In genomic region chr18:41940506-41941215, GRCh38 we compare ENCODE assay signal across 1 cellular context.
TF ChIP-seq lines count a peak whose summit lies in the region.

No MANE protein-coding gene starts in this region.

TF ChIP-seq in HCT116, 20 proteins besides CTCF, POLR2A, EP300 and RAD21 (continued from another document):
- no peak for TF ChIP-seq ZBTB33 (IDR thresholded peaks at IDR 0.05; ENCODE audit: extremely low read depth, insufficient replicate concordance, low read length)
- TF ChIP-seq YY1 (IDR thresholded peaks at IDR 0.05; ENCODE audit: extremely low read depth, insufficient replicate concordance, low read depth, low read length), result no peak
- TF ChIP-seq, protein P1, sequence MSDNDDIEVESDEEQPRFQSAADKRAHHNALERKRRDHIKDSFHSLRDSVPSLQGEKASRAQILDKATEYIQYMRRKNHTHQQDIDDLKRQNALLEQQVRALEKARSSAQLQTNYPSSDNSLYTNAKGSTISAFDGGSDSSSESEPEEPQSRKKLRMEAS (IDR thresholded peaks at IDR 0.05), result no peak
- TF ChIP-seq CEBPB (IDR thresholded peaks at IDR 0.05; ENCODE audit: low read depth), result no peak
- no peak for TF ChIP-seq SIN3A (IDR thresholded peaks at IDR 0.05; ENCODE audit: low read depth)
- no peak for TF ChIP-seq ELF1 (IDR thresholded peaks at IDR 0.05; ENCODE audit: borderline replicate concordance, low read depth)
TF ChIP-seq in HCT116: peak in this region for 0.
